8 cellular contexts compared by ENCODE assay signal in the genomic region with DNA sequence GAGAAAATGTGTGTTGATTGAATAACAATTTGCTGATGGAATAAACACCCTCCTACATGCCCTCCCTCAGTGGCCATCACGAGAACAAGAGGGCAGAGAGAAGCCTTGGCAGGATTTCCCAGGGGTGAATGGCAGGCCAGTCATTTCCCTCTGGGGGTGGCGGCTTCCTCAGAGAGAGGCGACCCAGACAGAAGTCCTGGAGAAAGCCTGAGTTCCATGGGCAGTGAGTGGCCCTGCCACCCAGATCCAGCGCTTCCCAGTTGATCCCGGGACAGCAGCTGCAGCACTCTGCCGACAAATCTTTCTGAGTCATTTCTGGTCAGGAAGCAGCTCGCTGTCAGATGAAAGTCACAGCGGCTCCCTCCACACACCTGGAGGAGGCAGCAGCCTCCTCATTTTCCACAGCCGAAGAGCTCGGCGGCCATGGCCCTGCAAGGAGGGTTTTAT.
DNase-seq lines count a peak whose midpoint lies in the region; ATAC-seq, FAIRE-seq and TF ChIP-seq lines count a peak whose summit lies in the region.

No MANE protein-coding gene starts in this region.

- H3K27ac Mint-ChIP-seq in activated naive CD4-positive, alpha-beta T cell treated with anti-CD3 and anti-CD28 coated beads, Interleukin-2, amount 50 U/mL, for 72 hours = no peak overlapping the region

- FAIRE-seq in kidney (lab: Jason Lieb, UNC) = no peak

- H3K36me3 ChIP-seq in kidney (ENCODE audit: control insufficient read depth in 1 of 2, insufficient read depth in 2 of 2, low read length in 2 of 2) = no peaks in the 10 kb centered on the region
- no peaks in the 10 kb centered on the region for H3K36me3 ChIP-seq in stomach

- peak; percentile 65 for DNase-seq in activated CD8-positive, alpha-beta memory T cell treated with anti-CD3 and anti-CD28 coated beads, Interleukin-2, amount 50 U/mL, for 48 hours
- no peak for DNase-seq in activated CD8-positive, alpha-beta memory T cell treated with anti-CD3 and anti-CD28 coated beads for 24 hours
- no peak for DNase-seq in activated naive CD4-positive, alpha-beta T cell treated with anti-CD3 and anti-CD28 coated beads, Interleukin-2, amount 50 U/mL, for 72 hours (ENCODE audit: low spot score in 2 of 2)
- peak; percentile 74 for DNase-seq in kidney
- peak; percentile 78 for DNase-seq in stomach
- DNase-seq in ecto neural progenitor cell (ENCODE audit: low spot score) = no peak
- no peak for DNase-seq in COLO829 (ENCODE audit: low spot score)

- WGBS in stomach, 5 donors = 9 to 40% (median 30%) methylated on average over 8 to 11 of the region's 11 CpGs

- H3K9me3 ChIP-seq in kidney (ENCODE audit: control insufficient read depth in 1 of 2, low read length in 2 of 2) = peaks cover 0 to 3% of the 10 kb centered on the region in 2 donors
- H3K9me3 ChIP-seq in stomach = peaks cover 0 to 5% (median 0%) of the 10 kb centered on the region in 4 donors

- H3K36me3 Mint-ChIP-seq in activated naive CD4-positive, alpha-beta T cell treated with anti-CD3 and anti-CD28 coated beads, Interleukin-2, amount 50 U/mL, for 72 hours = no peaks in the 10 kb centered on the region

- TF ChIP-seq EP300 in stomach (IDR thresholded peaks at IDR 0.05) = peak; percentile 26

- H3K4me1 ChIP-seq in kidney (ENCODE audit: control insufficient read depth in 1 of 2, insufficient read depth in 1 of 2, low read depth in 1 of 2, low read length in 2 of 2) (peaks cover 6 to 8% of the 10 kb centered on the region in 2 donors), stomach (peaks cover 44 to 89% (median 74%) of the 10 kb centered on the region in 4 donors)

- no peaks in the 10 kb centered on the region for H3K9me3 Mint-ChIP-seq in activated naive CD4-positive, alpha-beta T cell treated with anti-CD3 and anti-CD28 coated beads, Interleukin-2, amount 50 U/mL, for 72 hours

- peak overlapping the region in 1 of 2 donors; percentile 3 for H3K9ac ChIP-seq in kidney (ENCODE audit: low read length in 2 of 2)

- H3K4me3 ChIP-seq in kidney (ENCODE audit: low read length in 2 of 2) = no peak overlapping the region
- H3K4me3 ChIP-seq in stomach = no peak overlapping the region

- H3K27ac ChIP-seq in kidney (ENCODE audit: low read depth in 2 of 2, low read length in 2 of 2) = peak overlapping the region in 1 of 2 donors; percentile 45
- peak overlapping the region; percentile 70 to 91 (median 90) for H3K27ac ChIP-seq in stomach

- intact Hi-C loops in kidney (cut with DNase I) = no loop called here
- intact Hi-C loops in stomach (cut with DNase I; ENCODE audit: low total_unique reads) = no loop called here

- peak; percentile 47 to 65 for ATAC-seq in activated naive CD4-positive, alpha-beta T cell treated with anti-CD3 and anti-CD28 coated beads, Interleukin-2, amount 50 U/mL, for 72 hours
- ATAC-seq in HG02610 (IDR thresholded peaks at IDR 0.05; ENCODE audit: unreplicated experiment) = no peak

- TF ChIP-seq CTCF in kidney (IDR thresholded peaks at IDR 0.05; ENCODE audit: borderline replicate concordance, extremely low read depth, insufficient read depth) = no peak
- peak in 1 of 7 experiments; percentile 7 for TF ChIP-seq CTCF in stomach (IDR thresholded peaks at IDR 0.05)

- no peak for TF ChIP-seq POLR2A in stomach (IDR thresholded peaks at IDR 0.05)

- no peaks in the 10 kb centered on the region for H3K27me3 ChIP-seq in stomach

Comparison
In these comparisons a context has a peak if more than half of its experiments do, and no peak if none do; other contexts are left out.
1. DNase-seq: peak in activated CD8-positive, alpha-beta memory T cell treated with anti-CD3 and anti-CD28 coated beads, Interleukin-2, amount 50 U/mL, for 48 hours (single experiment), kidney (single experiment) and stomach (single experiment); none in activated CD8-positive, alpha-beta memory T cell treated with anti-CD3 and anti-CD28 coated beads for 24 hours (single experiment), activated naive CD4-positive, alpha-beta T cell treated with anti-CD3 and anti-CD28 coated beads, Interleukin-2, amount 50 U/mL, for 72 hours (0 of 2), ecto neural progenitor cell (single experiment) and COLO829 (single experiment).